ENCODE assay signal across 8 cellular contexts in genomic region chr19:11963566-11964355, GRCh38. TPM values are rescaled to one million over a fixed set of nuclear protein-coding genes. Genes with fewer than 3 reads are reported as not detected.
DNase-seq lines count a peak whose midpoint lies in the region; ATAC-seq and TF ChIP-seq lines count a peak whose summit lies in the region.

No MANE protein-coding gene starts in this region.

- no CpG with 5 or more reads among the region's 26 CpGs for WGBS in trophoblast cell (ENCODE audit: extremely low coverage, insufficient coverage, insufficient read length)
- WGBS in thymus, result 57% methylated on average over 26 of the region's 26 CpGs

- H2AK5ac ChIP-seq in trophoblast cell (ENCODE audit: low read length), result no peak overlapping the region

- no peak overlapping the region for H2BK12ac ChIP-seq in trophoblast cell (ENCODE audit: low read length)

- H2BK120ac ChIP-seq in trophoblast cell (ENCODE audit: insufficient read depth, low read length, poor library complexity), result no peak overlapping the region

- no peak overlapping the region for H3K23ac ChIP-seq in trophoblast cell (ENCODE audit: low read length)

- H3K27ac ChIP-seq in cardiac muscle cell (peak overlapping the region; percentile 26), trophoblast cell (ENCODE audit: low read depth, low read length) (no peak overlapping the region), thymus (ENCODE audit: low read depth) (peak overlapping the region; percentile 99)

- in situ Hi-C loops in KBM-7 (cut with MboI; ENCODE audit: low pct_unique_long_range_greater_than_20kb, low sequenced_read_pairs), result no loop called here

- peaks cover 3% of the 10 kb centered on the region for H3K4me1 ChIP-seq in cardiac muscle cell (ENCODE audit: low read depth)
- H3K4me1 ChIP-seq in trophoblast cell (ENCODE audit: control insufficient read depth in 1 of 2, insufficient read depth in 2 of 2, low read length in 2 of 2), result peaks cover 4 to 7% of the 10 kb centered on the region in 2 experiments
- peaks cover 8% of the 10 kb centered on the region for H3K4me1 ChIP-seq in thymus (ENCODE audit: control insufficient read depth, insufficient read depth, low read length)

- H3K18ac ChIP-seq in trophoblast cell (ENCODE audit: low read length), result no peak overlapping the region

- peak; percentile 41 to 58 for ATAC-seq in activated naive CD4-positive, alpha-beta T cell treated with anti-CD3 and anti-CD28 coated beads, Interleukin-2, amount 50 U/mL, for 72 hours
- no peak for ATAC-seq in GM21619 (IDR thresholded peaks at IDR 0.05; ENCODE audit: unreplicated experiment)

- H3K4me3 ChIP-seq in cardiac muscle cell (no peak overlapping the region), trophoblast cell (ENCODE audit: low read depth, low read length) (no peak overlapping the region), thymus (ENCODE audit: low read length) (peak overlapping the region; percentile 4)

- H2BK5ac ChIP-seq in trophoblast cell (ENCODE audit: low read depth, low read length, poor library complexity), result no peak overlapping the region

- H3K9me3 ChIP-seq in cardiac muscle cell (ENCODE audit: low read depth) (no peaks in the 10 kb centered on the region), trophoblast cell (ENCODE audit: insufficient read depth, low read depth, low read length) (no peaks in the 10 kb centered on the region), thymus (ENCODE audit: control insufficient read depth) (no peaks in the 10 kb centered on the region)

- no peak overlapping the region for H3K4ac ChIP-seq in trophoblast cell (ENCODE audit: low read depth, low read length)

- H3K27me3 ChIP-seq in cardiac muscle cell (no peaks in the 10 kb centered on the region), trophoblast cell (ENCODE audit: insufficient read depth, low read length) (no peaks in the 10 kb centered on the region), thymus (ENCODE audit: control insufficient read depth, insufficient read depth) (no peaks in the 10 kb centered on the region)

- peaks cover 0 to 12% of the 10 kb centered on the region in 2 donors for H3K9me3 Mint-ChIP-seq in activated naive CD4-positive, alpha-beta T cell treated with anti-CD3 and anti-CD28 coated beads, Interleukin-2, amount 50 U/mL, for 72 hours

- DNase-seq in DMS 273 treated with DMSO at 0.1 percent for 48 hours (lab: John Stamatoyannopoulos, UW) (peak; percentile 30), KBM-7 (peak; percentile 24), SKM-1 (lab: John Stamatoyannopoulos, UW; ENCODE audit: unreplicated experiment) (peak; percentile 60), cardiac muscle cell (ENCODE audit: low read depth in 1 of 2, low spot score in 1 of 2) (peak; percentile 85 to 87), trophoblast cell (peak; percentile 63 to 87)
- peak; percentile 67 to 77 for DNase-seq in activated naive CD4-positive, alpha-beta T cell treated with anti-CD3 and anti-CD28 coated beads, Interleukin-2, amount 50 U/mL, for 72 hours (ENCODE audit: low spot score in 2 of 2)

- H3K14ac ChIP-seq in trophoblast cell (ENCODE audit: low read length), result no peak overlapping the region

- peak overlapping the region in 1 of 2 donors; percentile 25 for H3K27ac Mint-ChIP-seq in activated naive CD4-positive, alpha-beta T cell treated with anti-CD3 and anti-CD28 coated beads, Interleukin-2, amount 50 U/mL, for 72 hours

- peak; percentile 84 for TF ChIP-seq CTCF in cardiac muscle cell (IDR thresholded peaks at IDR 0.05; ENCODE audit: low read depth, low read length)

- H4K91ac ChIP-seq in trophoblast cell (ENCODE audit: low read depth, low read length), result no peak overlapping the region

- peak overlapping the region; percentile 84 for H2AFZ ChIP-seq in trophoblast cell (ENCODE audit: insufficient read depth, low read length, poor library complexity)

- no peak overlapping the region for H4K8ac ChIP-seq in trophoblast cell (ENCODE audit: low read depth, low read length)

- peaks cover 5% of the 10 kb centered on the region for H3K79me1 ChIP-seq in trophoblast cell (ENCODE audit: low read length)

- H3K79me2 ChIP-seq in trophoblast cell (ENCODE audit: control insufficient read depth, insufficient read depth, low read length, poor library complexity), result no peaks in the 10 kb centered on the region

- H3K36me3 ChIP-seq in cardiac muscle cell (no peaks in the 10 kb centered on the region), trophoblast cell (ENCODE audit: control insufficient read depth in 1 of 2, insufficient read depth in 2 of 2, low read length in 2 of 2) (no peaks in the 10 kb centered on the region), thymus (ENCODE audit: control insufficient read depth, insufficient read depth) (no peaks in the 10 kb centered on the region)

- H3K36me3 Mint-ChIP-seq in activated naive CD4-positive, alpha-beta T cell treated with anti-CD3 and anti-CD28 coated beads, Interleukin-2, amount 50 U/mL, for 72 hours, result peaks cover 0 to 19% of the 10 kb centered on the region in 2 donors

- H3K9ac ChIP-seq in trophoblast cell (ENCODE audit: low read length), result no peak overlapping the region

- peak overlapping the region; percentile 18 for H3K4me2 ChIP-seq in trophoblast cell (ENCODE audit: low read length)

- H4K12ac ChIP-seq in trophoblast cell (ENCODE audit: low read depth, low read length), result no peak overlapping the region

RNA-seq across cellular contexts. Expression of gene ZNF763, which starts 1.1 kb away (rescaled TPM):
- total RNA-seq in activated naive CD4-positive, alpha-beta T cell treated with anti-CD3 and anti-CD28 coated beads, Interleukin-2, amount 50 U/mL, for 72 hours, result 1 to 10 TPM in 1 of 2 donors, under 1 TPM in 1; 0.82 to 1.0 TPM
- 4.2 and 4.6 TPM in 2 replicates for total RNA-seq in cardiac muscle cell
- polyA plus RNA-seq in cardiac muscle cell (5.2 and 10.0 TPM in 2 replicates), thymus (9.9 TPM)
- polyA plus RNA-seq in trophoblast cell (2013), result 1.9 and 2.1 TPM in 2 replicates

RNA-seq across cellular contexts. Expression of gene ZNF700, which starts 38.9 kb away (rescaled TPM):
- 10 to 100 TPM; 17.6 to 18.7 TPM for total RNA-seq in activated naive CD4-positive, alpha-beta T cell treated with anti-CD3 and anti-CD28 coated beads, Interleukin-2, amount 50 U/mL, for 72 hours
- 7.6 and 10.3 TPM in 2 replicates for total RNA-seq in cardiac muscle cell
- polyA plus RNA-seq in cardiac muscle cell, result 3.3 and 6.9 TPM in 2 replicates
- polyA plus RNA-seq in trophoblast cell (2013), result 4.1 and 4.2 TPM in 2 replicates
- polyA plus RNA-seq in thymus, result 42.6 TPM

Comparison
In these comparisons a context has a peak if more than half of its experiments do, and no peak if none do; other contexts are left out.
1. DNase-seq: peak in every context shown above with its lines; median percentile 86 in cardiac muscle cell; 75 in trophoblast cell; 72 in activated naive CD4-positive, alpha-beta T cell treated with anti-CD3 and anti-CD28 coated beads, Interleukin-2, amount 50 U/mL, for 72 hours; 60 in SKM-1; 30 in DMS 273 treated with DMSO at 0.1 percent for 48 hours; 24 in KBM-7.